In genomic region chr10:50310560-50311174, GRCh38 we compare ENCODE assay signal across 8 cellular contexts. TPM values are rescaled to one million over a fixed set of nuclear protein-coding genes. Genes with fewer than 3 reads are reported as not detected.
DNase-seq lines count a peak whose midpoint lies in the region; ATAC-seq and TF ChIP-seq lines count a peak whose summit lies in the region.

No MANE protein-coding gene starts in this region.

- peak; percentile 32 for TF ChIP-seq CTCF in AG10803 (conservative IDR thresholded peaks at IDR 0.05; ENCODE audit: low read length)
- TF ChIP-seq CTCF in mesothelial cell of epicardium (IDR thresholded peaks at IDR 0.05; ENCODE audit: unreplicated experiment), result peak; percentile 19
- TF ChIP-seq CTCF in suprapubic skin (IDR thresholded peaks at IDR 0.05), result peak in 1 of 2 donors; percentile 31

- peak; percentile 77 for ATAC-seq in GM18519 (IDR thresholded peaks at IDR 0.05; ENCODE audit: low FRiP score, unreplicated experiment)

- H3K27ac ChIP-seq in suprapubic skin, result no peak overlapping the region

- H3K4me1 ChIP-seq in suprapubic skin, result peaks cover 3% of the 10 kb centered on the region

- TF ChIP-seq EP300 in suprapubic skin (IDR thresholded peaks at IDR 0.05), result no peak

- no peak for TF ChIP-seq POLR2A in suprapubic skin (IDR thresholded peaks at IDR 0.05)

- H3K36me3 ChIP-seq in suprapubic skin, result peaks cover 59% of the 10 kb centered on the region

- H3K4me1 Mint-ChIP-seq in activated naive CD4-positive, alpha-beta T cell treated with anti-CD3 and anti-CD28 coated beads for 36 hours (ENCODE audit: low read depth), result peaks cover 4% of the 10 kb centered on the region
- no peaks in the 10 kb centered on the region for H3K4me1 Mint-ChIP-seq in mesothelial cell of epicardium

- no peak overlapping the region for H3K27ac Mint-ChIP-seq in activated naive CD4-positive, alpha-beta T cell treated with anti-CD3 and anti-CD28 coated beads for 36 hours
- no peak overlapping the region for H3K27ac Mint-ChIP-seq in mesothelial cell of epicardium

- no peaks in the 10 kb centered on the region for H3K9me3 ChIP-seq in suprapubic skin

- H3K4me3 ChIP-seq in AG10803 (ENCODE audit: low read length) (no peak overlapping the region), suprapubic skin (no peak overlapping the region)

- intact Hi-C loops in activated naive CD4-positive, alpha-beta T cell treated with anti-CD3 and anti-CD28 coated beads for 36 hours (cut with micrococcal nuclease), result no loop called here

- DNase-seq in AG10803 (ENCODE audit: low read depth) (no peak), HT-29 (ENCODE audit: low spot score) (peak; percentile 53), mesothelial cell of epicardium (ENCODE audit: low spot score in 2 of 2, unreplicated experiment in 2 of 2) (no peak), inferior parietal cortex (ENCODE audit: extremely low spot score) (no peak), suprapubic skin (ENCODE audit: low spot score in 2 of 2) (no peak), putamen (ENCODE audit: low spot score) (no peak)
- DNase-seq in activated naive CD4-positive, alpha-beta T cell treated with anti-CD3 and anti-CD28 coated beads for 36 hours, result peak; percentile 31

- H3K27me3 Mint-ChIP-seq in activated naive CD4-positive, alpha-beta T cell treated with anti-CD3 and anti-CD28 coated beads for 36 hours (ENCODE audit: low read depth), result no peaks in the 10 kb centered on the region
- no peaks in the 10 kb centered on the region for H3K27me3 Mint-ChIP-seq in mesothelial cell of epicardium (ENCODE audit: low read depth)

- H3K27me3 ChIP-seq in suprapubic skin, result no peaks in the 10 kb centered on the region

- peaks cover 39% of the 10 kb centered on the region for H3K36me3 Mint-ChIP-seq in activated naive CD4-positive, alpha-beta T cell treated with anti-CD3 and anti-CD28 coated beads for 36 hours (ENCODE audit: low read depth)
- peaks cover 7% of the 10 kb centered on the region for H3K36me3 Mint-ChIP-seq in mesothelial cell of epicardium

- peaks cover 5% of the 10 kb centered on the region for H3K9me3 Mint-ChIP-seq in activated naive CD4-positive, alpha-beta T cell treated with anti-CD3 and anti-CD28 coated beads for 36 hours
- H3K9me3 Mint-ChIP-seq in mesothelial cell of epicardium, result peaks cover 9% of the 10 kb centered on the region

- no peak overlapping the region for H3K4me3 Mint-ChIP-seq in activated naive CD4-positive, alpha-beta T cell treated with anti-CD3 and anti-CD28 coated beads for 36 hours
- no peak overlapping the region for H3K4me3 Mint-ChIP-seq in mesothelial cell of epicardium

- CTCF ChIA-PET in activated naive CD4-positive, alpha-beta T cell treated with anti-CD3 and anti-CD28 coated beads for 36 hours (lab: Charles Lee), result interaction anchor here (0.6 to 1.8 kb wide), 2 partner anchors 13 to 1660 kb away, joined by 4 to 5 read pairs; no protein-coding TSS in a partner anchor

- 93% methylated on average over 4 of the region's 4 CpGs for WGBS in suprapubic skin

RNA-seq across cellular contexts. Expression of gene ASAH2, which starts 59.4 kb away (rescaled TPM):
- 0.41 and 4.6 TPM in 2 replicates for total RNA-seq in HT-29 (2014; rRNA removed; shearing (Covaris generic))
- 1 to 10 TPM; 4.1 to 5.0 TPM for total RNA-seq in activated naive CD4-positive, alpha-beta T cell treated with anti-CD3 and anti-CD28 coated beads for 36 hours
- total RNA-seq in mesothelial cell of epicardium (7.1 to 8.3 TPM (median 8.1 TPM) in 3 replicates), suprapubic skin (1 to 10 TPM; 2.4 to 6.1 (median 4.6) TPM)

Comparison
In these comparisons a context has a peak if more than half of its experiments do, and no peak if none do; other contexts are left out.
1. DNase-seq: peak in HT-29 (single experiment) and activated naive CD4-positive, alpha-beta T cell treated with anti-CD3 and anti-CD28 coated beads for 36 hours (single experiment); none in AG10803 (single experiment), mesothelial cell of epicardium (0 of 2), inferior parietal cortex (single experiment), suprapubic skin (0 of 2) and putamen (single experiment).